1 cellular context compared by ENCODE assay signal in genomic region chr12:52147367-52147972, GRCh38.
TF ChIP-seq lines count a peak whose summit lies in the region.

No MANE protein-coding gene starts in this region.

TF ChIP-seq in K562, 482 proteins besides CTCF, POLR2A, EP300 and RAD21 (continued from another document and continues in another):
- TF ChIP-seq, protein P1, sequence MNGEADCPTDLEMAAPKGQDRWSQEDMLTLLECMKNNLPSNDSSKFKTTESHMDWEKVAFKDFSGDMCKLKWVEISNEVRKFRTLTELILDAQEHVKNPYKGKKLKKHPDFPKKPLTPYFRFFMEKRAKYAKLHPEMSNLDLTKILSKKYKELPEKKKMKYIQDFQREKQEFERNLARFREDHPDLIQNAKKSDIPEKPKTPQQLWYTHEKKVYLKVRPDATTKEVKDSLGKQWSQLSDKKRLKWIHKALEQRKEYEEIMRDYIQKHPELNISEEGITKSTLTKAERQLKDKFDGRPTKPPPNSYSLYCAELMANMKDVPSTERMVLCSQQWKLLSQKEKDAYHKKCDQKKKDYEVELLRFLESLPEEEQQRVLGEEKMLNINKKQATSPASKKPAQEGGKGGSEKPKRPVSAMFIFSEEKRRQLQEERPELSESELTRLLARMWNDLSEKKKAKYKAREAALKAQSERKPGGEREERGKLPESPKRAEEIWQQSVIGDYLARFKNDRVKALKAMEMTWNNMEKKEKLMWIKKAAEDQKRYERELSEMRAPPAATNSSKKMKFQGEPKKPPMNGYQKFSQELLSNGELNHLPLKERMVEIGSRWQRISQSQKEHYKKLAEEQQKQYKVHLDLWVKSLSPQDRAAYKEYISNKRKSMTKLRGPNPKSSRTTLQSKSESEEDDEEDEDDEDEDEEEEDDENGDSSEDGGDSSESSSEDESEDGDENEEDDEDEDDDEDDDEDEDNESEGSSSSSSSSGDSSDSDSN (IDR thresholded peaks at IDR 0.05; ENCODE audit: borderline replicate concordance in 1 of 2, low read depth in 2 of 2, low read length in 2 of 2) = peak in 1 of 2 experiments; percentile 70; a peak in 2 of 4 replicates
- TF ChIP-seq, protein P2, sequence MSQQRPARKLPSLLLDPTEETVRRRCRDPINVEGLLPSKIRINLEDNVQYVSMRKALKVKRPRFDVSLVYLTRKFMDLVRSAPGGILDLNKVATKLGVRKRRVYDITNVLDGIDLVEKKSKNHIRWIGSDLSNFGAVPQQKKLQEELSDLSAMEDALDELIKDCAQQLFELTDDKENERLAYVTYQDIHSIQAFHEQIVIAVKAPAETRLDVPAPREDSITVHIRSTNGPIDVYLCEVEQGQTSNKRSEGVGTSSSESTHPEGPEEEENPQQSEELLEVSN (IDR thresholded peaks at IDR 0.05; ENCODE audit: borderline replicate concordance in 1 of 2, extremely low read depth in 1 of 2, insufficient read depth in 1 of 2, insufficient read length in 1 of 2, low read depth in 1 of 2, low read length in 1 of 2, poor library complexity in 1 of 2, severe bottlenecking in 1 of 2) = peak in 1 of 2 experiments; percentile 30
- TF ChIP-seq TAF1 (IDR thresholded peaks at IDR 0.05; ENCODE audit: control insufficient read depth, extremely low read depth, insufficient read depth, low read length, severe bottlenecking) (no peak), TBL1XR1 (IDR thresholded peaks at IDR 0.05; ENCODE audit: low read length in 2 of 2) (no peak), HIVEP1 (CRISPR knock-in tag; IDR thresholded peaks at IDR 0.05) (no peak), FOSL1 (tag; conservative IDR thresholded peaks at IDR 0.05) (peak; percentile 88), HMGN3 (IDR thresholded peaks at IDR 0.05; ENCODE audit: borderline replicate concordance, extremely low read depth, insufficient read length, low read depth, low read length) (peak; percentile 27), ZNF77 (CRISPR knock-in tag; IDR thresholded peaks at IDR 0.05) (no peak), MEF2A (IDR thresholded peaks at IDR 0.05; ENCODE audit: control insufficient read depth, low read depth, low read length) (no peak), ZBTB33 (CRISPR knock-in tag; IDR thresholded peaks at IDR 0.05) (peak; percentile 46; the same call in 1 of the 2 replicates), ZNF76 (CRISPR knock-in tag; IDR thresholded peaks at IDR 0.05; ENCODE audit: borderline replicate concordance) (no peak), JUN (IDR thresholded peaks at IDR 0.05; ENCODE audit: borderline replicate concordance, low read depth, low read length) (peak; percentile 49; the same call in 1 of the 2 replicates), JUN (CRISPR knock-in tag; IDR thresholded peaks at IDR 0.05; ENCODE audit: borderline replicate concordance) (no peak), PHF8 (IDR thresholded peaks at IDR 0.05; ENCODE audit: borderline replicate concordance, low read length) (peak; percentile 27; the same call in 1 of the 2 replicates), ZNF511 (CRISPR knock-in tag; IDR thresholded peaks at IDR 0.05) (no peak), DPF2 (IDR thresholded peaks at IDR 0.05) (no peak), ARID1B (IDR thresholded peaks at IDR 0.05) (0 out of 2 replicates have a peak, but pooled peaks have one; percentile 19), SMAD1 (IDR thresholded peaks at IDR 0.05; ENCODE audit: low read depth, low read length, partially characterized antibody) (no peak), ZFP30 (CRISPR knock-in tag; IDR thresholded peaks at IDR 0.05; ENCODE audit: borderline replicate concordance) (no peak), NFE2 (IDR thresholded peaks at IDR 0.05; ENCODE audit: low read depth) (0 out of 2 replicates have a peak, but pooled peaks have one; percentile 20), BHLHE40 (IDR thresholded peaks at IDR 0.05; ENCODE audit: low read length) (0 out of 2 replicates have a peak, but pooled peaks have one; percentile 24), KLF1 (tag; IDR thresholded peaks at IDR 0.05) (0 out of 2 replicates have a peak, but pooled peaks have one; percentile 23), CCAR2 (IDR thresholded peaks at IDR 0.05; ENCODE audit: low read depth, low read length) (no peak)
- TF ChIP-seq, protein P3, sequence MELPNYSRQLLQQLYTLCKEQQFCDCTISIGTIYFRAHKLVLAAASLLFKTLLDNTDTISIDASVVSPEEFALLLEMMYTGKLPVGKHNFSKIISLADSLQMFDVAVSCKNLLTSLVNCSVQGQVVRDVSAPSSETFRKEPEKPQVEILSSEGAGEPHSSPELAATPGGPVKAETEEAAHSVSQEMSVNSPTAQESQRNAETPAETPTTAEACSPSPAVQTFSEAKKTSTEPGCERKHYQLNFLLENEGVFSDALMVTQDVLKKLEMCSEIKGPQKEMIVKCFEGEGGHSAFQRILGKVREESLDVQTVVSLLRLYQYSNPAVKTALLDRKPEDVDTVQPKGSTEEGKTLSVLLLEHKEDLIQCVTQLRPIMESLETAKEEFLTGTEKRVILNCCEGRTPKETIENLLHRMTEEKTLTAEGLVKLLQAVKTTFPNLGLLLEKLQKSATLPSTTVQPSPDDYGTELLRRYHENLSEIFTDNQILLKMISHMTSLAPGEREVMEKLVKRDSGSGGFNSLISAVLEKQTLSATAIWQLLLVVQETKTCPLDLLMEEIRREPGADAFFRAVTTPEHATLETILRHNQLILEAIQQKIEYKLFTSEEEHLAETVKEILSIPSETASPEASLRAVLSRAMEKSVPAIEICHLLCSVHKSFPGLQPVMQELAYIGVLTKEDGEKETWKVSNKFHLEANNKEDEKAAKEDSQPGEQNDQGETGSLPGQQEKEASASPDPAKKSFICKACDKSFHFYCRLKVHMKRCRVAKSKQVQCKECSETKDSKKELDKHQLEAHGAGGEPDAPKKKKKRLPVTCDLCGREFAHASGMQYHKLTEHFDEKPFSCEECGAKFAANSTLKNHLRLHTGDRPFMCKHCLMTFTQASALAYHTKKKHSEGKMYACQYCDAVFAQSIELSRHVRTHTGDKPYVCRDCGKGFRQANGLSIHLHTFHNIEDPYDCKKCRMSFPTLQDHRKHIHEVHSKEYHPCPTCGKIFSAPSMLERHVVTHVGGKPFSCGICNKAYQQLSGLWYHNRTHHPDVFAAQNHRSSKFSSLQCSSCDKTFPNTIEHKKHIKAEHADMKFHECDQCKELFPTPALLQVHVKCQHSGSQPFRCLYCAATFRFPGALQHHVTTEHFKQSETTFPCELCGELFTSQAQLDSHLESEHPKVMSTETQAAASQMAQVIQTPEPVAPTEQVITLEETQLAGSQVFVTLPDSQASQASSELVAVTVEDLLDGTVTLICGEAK (IDR thresholded peaks at IDR 0.05) = no peak
- TF ChIP-seq, protein P3 (CRISPR knock-in tag; IDR thresholded peaks at IDR 0.05) = no peak
- TF ChIP-seq, protein P4, sequence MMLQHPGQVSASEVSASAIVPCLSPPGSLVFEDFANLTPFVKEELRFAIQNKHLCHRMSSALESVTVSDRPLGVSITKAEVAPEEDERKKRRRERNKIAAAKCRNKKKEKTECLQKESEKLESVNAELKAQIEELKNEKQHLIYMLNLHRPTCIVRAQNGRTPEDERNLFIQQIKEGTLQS (IDR thresholded peaks at IDR 0.05) = peak; percentile 28; the same call in 1 of the 2 replicates
- TF ChIP-seq, protein P4 (CRISPR knock-in tag; conservative IDR thresholded peaks at IDR 0.05) = no peak
- TF ChIP-seq, protein P5, sequence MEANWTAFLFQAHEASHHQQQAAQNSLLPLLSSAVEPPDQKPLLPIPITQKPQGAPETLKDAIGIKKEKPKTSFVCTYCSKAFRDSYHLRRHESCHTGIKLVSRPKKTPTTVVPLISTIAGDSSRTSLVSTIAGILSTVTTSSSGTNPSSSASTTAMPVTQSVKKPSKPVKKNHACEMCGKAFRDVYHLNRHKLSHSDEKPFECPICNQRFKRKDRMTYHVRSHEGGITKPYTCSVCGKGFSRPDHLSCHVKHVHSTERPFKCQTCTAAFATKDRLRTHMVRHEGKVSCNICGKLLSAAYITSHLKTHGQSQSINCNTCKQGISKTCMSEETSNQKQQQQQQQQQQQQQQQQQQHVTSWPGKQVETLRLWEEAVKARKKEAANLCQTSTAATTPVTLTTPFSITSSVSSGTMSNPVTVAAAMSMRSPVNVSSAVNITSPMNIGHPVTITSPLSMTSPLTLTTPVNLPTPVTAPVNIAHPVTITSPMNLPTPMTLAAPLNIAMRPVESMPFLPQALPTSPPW (CRISPR knock-in tag; IDR thresholded peaks at IDR 0.05) = 0 out of 2 replicates have a peak, but pooled peaks have one; percentile 20
- TF ChIP-seq, protein P6, sequence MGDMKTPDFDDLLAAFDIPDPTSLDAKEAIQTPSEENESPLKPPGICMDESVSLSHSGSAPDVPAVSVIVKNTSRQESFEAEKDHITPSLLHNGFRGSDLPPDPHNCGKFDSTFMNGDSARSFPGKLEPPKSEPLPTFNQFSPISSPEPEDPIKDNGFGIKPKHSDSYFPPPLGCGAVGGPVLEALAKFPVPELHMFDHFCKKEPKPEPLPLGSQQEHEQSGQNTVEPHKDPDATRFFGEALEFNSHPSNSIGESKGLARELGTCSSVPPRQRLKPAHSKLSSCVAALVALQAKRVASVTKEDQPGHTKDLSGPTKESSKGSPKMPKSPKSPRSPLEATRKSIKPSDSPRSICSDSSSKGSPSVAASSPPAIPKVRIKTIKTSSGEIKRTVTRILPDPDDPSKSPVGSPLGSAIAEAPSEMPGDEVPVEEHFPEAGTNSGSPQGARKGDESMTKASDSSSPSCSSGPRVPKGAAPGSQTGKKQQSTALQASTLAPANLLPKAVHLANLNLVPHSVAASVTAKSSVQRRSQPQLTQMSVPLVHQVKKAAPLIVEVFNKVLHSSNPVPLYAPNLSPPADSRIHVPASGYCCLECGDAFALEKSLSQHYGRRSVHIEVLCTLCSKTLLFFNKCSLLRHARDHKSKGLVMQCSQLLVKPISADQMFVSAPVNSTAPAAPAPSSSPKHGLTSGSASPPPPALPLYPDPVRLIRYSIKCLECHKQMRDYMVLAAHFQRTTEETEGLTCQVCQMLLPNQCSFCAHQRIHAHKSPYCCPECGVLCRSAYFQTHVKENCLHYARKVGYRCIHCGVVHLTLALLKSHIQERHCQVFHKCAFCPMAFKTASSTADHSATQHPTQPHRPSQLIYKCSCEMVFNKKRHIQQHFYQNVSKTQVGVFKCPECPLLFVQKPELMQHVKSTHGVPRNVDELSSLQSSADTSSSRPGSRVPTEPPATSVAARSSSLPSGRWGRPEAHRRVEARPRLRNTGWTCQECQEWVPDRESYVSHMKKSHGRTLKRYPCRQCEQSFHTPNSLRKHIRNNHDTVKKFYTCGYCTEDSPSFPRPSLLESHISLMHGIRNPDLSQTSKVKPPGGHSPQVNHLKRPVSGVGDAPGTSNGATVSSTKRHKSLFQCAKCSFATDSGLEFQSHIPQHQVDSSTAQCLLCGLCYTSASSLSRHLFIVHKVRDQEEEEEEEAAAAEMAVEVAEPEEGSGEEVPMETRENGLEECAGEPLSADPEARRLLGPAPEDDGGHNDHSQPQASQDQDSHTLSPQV (IDR thresholded peaks at IDR 0.05) = 0 out of 2 replicates have a peak, but pooled peaks have one; percentile 22
- TF ChIP-seq, protein P7, sequence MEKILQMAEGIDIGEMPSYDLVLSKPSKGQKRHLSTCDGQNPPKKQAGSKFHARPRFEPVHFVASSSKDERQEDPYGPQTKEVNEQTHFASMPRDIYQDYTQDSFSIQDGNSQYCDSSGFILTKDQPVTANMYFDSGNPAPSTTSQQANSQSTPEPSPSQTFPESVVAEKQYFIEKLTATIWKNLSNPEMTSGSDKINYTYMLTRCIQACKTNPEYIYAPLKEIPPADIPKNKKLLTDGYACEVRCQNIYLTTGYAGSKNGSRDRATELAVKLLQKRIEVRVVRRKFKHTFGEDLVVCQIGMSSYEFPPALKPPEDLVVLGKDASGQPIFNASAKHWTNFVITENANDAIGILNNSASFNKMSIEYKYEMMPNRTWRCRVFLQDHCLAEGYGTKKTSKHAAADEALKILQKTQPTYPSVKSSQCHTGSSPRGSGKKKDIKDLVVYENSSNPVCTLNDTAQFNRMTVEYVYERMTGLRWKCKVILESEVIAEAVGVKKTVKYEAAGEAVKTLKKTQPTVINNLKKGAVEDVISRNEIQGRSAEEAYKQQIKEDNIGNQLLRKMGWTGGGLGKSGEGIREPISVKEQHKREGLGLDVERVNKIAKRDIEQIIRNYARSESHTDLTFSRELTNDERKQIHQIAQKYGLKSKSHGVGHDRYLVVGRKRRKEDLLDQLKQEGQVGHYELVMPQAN (IDR thresholded peaks at IDR 0.05; ENCODE audit: borderline replicate concordance) = no peak
